ENCODE assay signal across 18 cellular contexts in genomic region chr3:112496368-112497067, GRCh38. TPM values are rescaled to one million over a fixed set of nuclear protein-coding genes. Genes with fewer than 3 reads are reported as not detected.
DNase-seq lines count a peak whose midpoint lies in the region; ATAC-seq and FAIRE-seq lines count a peak whose summit lies in the region.
"Had no signal": no experiment of that assay in that cellular context is flagged by ENCODE, and none has a peak within 500 bp of the region (broad histone marks: within the 10 kb centered on the region; RNA-seq: fewer than 3 reads in every experiment).

No MANE protein-coding gene starts in this region.

- ATAC-seq in stimulated activated effector memory CD8-positive, alpha-beta T cell treated with anti-CD3 and anti-CD28 coated beads, Interleukin-12 subunit alpha, Interleukin-12 subunit beta, amount 100 ng/mL, for 72 hours: no peak
- no peak for ATAC-seq in HG03025 (IDR thresholded peaks at IDR 0.05; ENCODE audit: low FRiP score, unreplicated experiment)

- peak overlapping the region; percentile 93 for H3K27ac Mint-ChIP-seq in activated T-cell treated with anti-CD3 and anti-CD28 coated beads, Interleukin-2, amount 50 U/mL, for 24 hours
- peak overlapping the region; percentile 88 for H3K27ac Mint-ChIP-seq in activated T-helper 2 cell treated with anti-CD3 and anti-CD28 coated beads, Interferon-gamma antibody, Interleukin-2, Interleukin-4, amounts not matched to agents 10 μg/mL and 5 μg/mL and 100 μg/mL, durations not matched to agents 14 hours and 24 hours and 36 hours
- H3K27ac Mint-ChIP-seq in stimulated activated effector memory CD8-positive, alpha-beta T cell treated with anti-CD3 and anti-CD28 coated beads, Interleukin-12 subunit alpha, Interleukin-12 subunit beta, amount 100 ng/mL, for 72 hours: peak overlapping the region; percentile 89

- DNase-seq in activated T-cell treated with anti-CD3 and anti-CD28 coated beads, Interleukin-2, amount 50 U/mL, for 24 hours: no peak
- no peak for DNase-seq in activated T-cell treated with anti-CD3 and anti-CD28 coated beads for 4 hours
- no peak for DNase-seq in GM18507 (ENCODE audit: extremely low spot score, insufficient read length, low read depth)
- DNase-seq in activated T-helper 2 cell treated with anti-CD3 and anti-CD28 coated beads, Interferon-gamma antibody, Interleukin-2, Interleukin-4, amounts not matched to agents 10 μg/mL and 5 μg/mL and 100 μg/mL, durations not matched to agents 14 hours and 24 hours and 36 hours (ENCODE audit: low spot score): no peak
- no peak for DNase-seq in stimulated activated effector memory CD8-positive, alpha-beta T cell treated with anti-CD3 and anti-CD28 coated beads, Interleukin-12 subunit alpha, Interleukin-12 subunit beta, amount 100 ng/mL, for 72 hours (ENCODE audit: low spot score in 2 of 2)
- no peak for DNase-seq in AG08395 (ENCODE audit: low spot score)
- no peak for DNase-seq in NCI-H526 (lab: John Stamatoyannopoulos, UW)
- DNase-seq: dorsolateral prefrontal cortex, NCI-H1417 treated with DMSO at 0.1 percent for 48 hours, NCI-H2227 treated with DMSO at 0.1 percent for 48 hours, SIG-M5, stomach, T1000 had no signal

- intact Hi-C loops in activated T-helper 2 cell treated with anti-CD3 and anti-CD28 coated beads, Interferon-gamma antibody, Interleukin-2, Interleukin-4, amounts not matched to agents 10 μg/mL and 5 μg/mL and 100 μg/mL, durations not matched to agents 14 hours and 24 hours and 36 hours (cut with micrococcal nuclease): loop anchor here (5.0 to 10.0 kb wide), 4 partner anchors 66 to 1718 kb away; partner anchors contain the start of genes ATG3 and SLC35A5

- peaks cover 4% of the 10 kb centered on the region for H3K9me3 Mint-ChIP-seq in activated T-cell treated with anti-CD3 and anti-CD28 coated beads, Interleukin-2, amount 50 U/mL, for 24 hours
- H3K9me3 Mint-ChIP-seq in activated T-helper 2 cell treated with anti-CD3 and anti-CD28 coated beads, Interferon-gamma antibody, Interleukin-2, Interleukin-4, amounts not matched to agents 10 μg/mL and 5 μg/mL and 100 μg/mL, durations not matched to agents 14 hours and 24 hours and 36 hours: peaks cover 8% of the 10 kb centered on the region
- peaks cover 4% of the 10 kb centered on the region for H3K9me3 Mint-ChIP-seq in stimulated activated effector memory CD8-positive, alpha-beta T cell treated with anti-CD3 and anti-CD28 coated beads, Interleukin-12 subunit alpha, Interleukin-12 subunit beta, amount 100 ng/mL, for 72 hours

- peaks cover 72% of the 10 kb centered on the region for H3K4me1 Mint-ChIP-seq in activated T-cell treated with anti-CD3 and anti-CD28 coated beads, Interleukin-2, amount 50 U/mL, for 24 hours (ENCODE audit: low read depth)
- H3K4me1 Mint-ChIP-seq in activated T-helper 2 cell treated with anti-CD3 and anti-CD28 coated beads, Interferon-gamma antibody, Interleukin-2, Interleukin-4, amounts not matched to agents 10 μg/mL and 5 μg/mL and 100 μg/mL, durations not matched to agents 14 hours and 24 hours and 36 hours (ENCODE audit: low read depth): peaks cover 69% of the 10 kb centered on the region
- H3K4me1 Mint-ChIP-seq in stimulated activated effector memory CD8-positive, alpha-beta T cell treated with anti-CD3 and anti-CD28 coated beads, Interleukin-12 subunit alpha, Interleukin-12 subunit beta, amount 100 ng/mL, for 72 hours: peaks cover 50% of the 10 kb centered on the region

- peak overlapping the region; percentile 82 for H3K4me3 Mint-ChIP-seq in activated T-cell treated with anti-CD3 and anti-CD28 coated beads, Interleukin-2, amount 50 U/mL, for 24 hours
- H3K4me3 Mint-ChIP-seq in activated T-helper 2 cell treated with anti-CD3 and anti-CD28 coated beads, Interferon-gamma antibody, Interleukin-2, Interleukin-4, amounts not matched to agents 10 μg/mL and 5 μg/mL and 100 μg/mL, durations not matched to agents 14 hours and 24 hours and 36 hours (ENCODE audit: low read depth): peak overlapping the region; percentile 84
- H3K4me3 Mint-ChIP-seq in stimulated activated effector memory CD8-positive, alpha-beta T cell treated with anti-CD3 and anti-CD28 coated beads, Interleukin-12 subunit alpha, Interleukin-12 subunit beta, amount 100 ng/mL, for 72 hours: peak overlapping the region; percentile 80

- peaks cover 52% of the 10 kb centered on the region for H3K36me3 Mint-ChIP-seq in activated T-cell treated with anti-CD3 and anti-CD28 coated beads, Interleukin-2, amount 50 U/mL, for 24 hours (ENCODE audit: low read depth)
- H3K36me3 Mint-ChIP-seq in activated T-helper 2 cell treated with anti-CD3 and anti-CD28 coated beads, Interferon-gamma antibody, Interleukin-2, Interleukin-4, amounts not matched to agents 10 μg/mL and 5 μg/mL and 100 μg/mL, durations not matched to agents 14 hours and 24 hours and 36 hours (ENCODE audit: low read depth): peaks cover 47% of the 10 kb centered on the region
- H3K36me3 Mint-ChIP-seq in stimulated activated effector memory CD8-positive, alpha-beta T cell treated with anti-CD3 and anti-CD28 coated beads, Interleukin-12 subunit alpha, Interleukin-12 subunit beta, amount 100 ng/mL, for 72 hours: peaks cover 6% of the 10 kb centered on the region

- peak; percentile 5 for FAIRE-seq in GM18507 (lab: Jason Lieb, UNC)
- FAIRE-seq: bronchial epithelial cell had no signal

- H3K27me3 Mint-ChIP-seq in activated T-cell treated with anti-CD3 and anti-CD28 coated beads, Interleukin-2, amount 50 U/mL, for 24 hours: no peaks in the 10 kb centered on the region
- no peaks in the 10 kb centered on the region for H3K27me3 Mint-ChIP-seq in activated T-helper 2 cell treated with anti-CD3 and anti-CD28 coated beads, Interferon-gamma antibody, Interleukin-2, Interleukin-4, amounts not matched to agents 10 μg/mL and 5 μg/mL and 100 μg/mL, durations not matched to agents 14 hours and 24 hours and 36 hours (ENCODE audit: low read depth)

RNA-seq across cellular contexts. Expression of gene BTLA, which starts 2.8 kb away (rescaled TPM):
- total RNA-seq in activated T-helper 2 cell treated with anti-CD3 and anti-CD28 coated beads, Interferon-gamma antibody, Interleukin-2, Interleukin-4, amounts not matched to agents 10 μg/mL and 5 μg/mL and 100 μg/mL, durations not matched to agents 14 hours and 24 hours and 36 hours: 31.1 and 35.7 TPM in 2 replicates
- total RNA-seq: bronchial epithelial cell, H4, lung microvascular endothelial cell, pulmonary artery endothelial cell had no signal
